11 cellular contexts compared by ENCODE assay signal in the genomic region with DNA sequence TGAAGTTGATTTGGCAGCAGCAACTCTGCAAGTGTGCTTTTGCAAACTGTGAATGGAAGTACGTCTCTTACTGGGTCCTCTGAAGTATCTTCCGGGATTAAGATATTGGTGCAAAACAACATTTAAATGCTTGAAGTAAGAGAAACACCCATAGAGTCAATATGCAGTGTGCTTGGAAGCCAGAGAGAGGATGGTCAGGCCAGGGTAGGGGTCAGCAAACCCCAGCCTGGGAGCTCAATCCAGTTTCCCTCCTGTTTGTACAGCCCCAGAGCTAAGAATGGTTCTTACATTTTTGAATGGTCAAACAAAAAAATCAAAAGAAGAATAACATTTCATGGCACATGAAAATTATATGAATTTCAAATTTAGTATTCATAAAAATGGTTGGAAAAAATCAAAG. TPM values are rescaled to one million over a fixed set of nuclear protein-coding genes. Genes with fewer than 3 reads are reported as not detected.
DNase-seq lines count a peak whose midpoint lies in the region; ATAC-seq and TF ChIP-seq lines count a peak whose summit lies in the region.
"Had no signal": no experiment of that assay in that cellular context is flagged by ENCODE, and none has a peak within 500 bp of the region (broad histone marks: within the 10 kb centered on the region; RNA-seq: fewer than 3 reads in every experiment).

No MANE protein-coding gene starts in this region.

- peaks cover 17% of the 10 kb centered on the region for H3K4me1 Mint-ChIP-seq in stimulated activated naive CD8-positive, alpha-beta T cell treated with anti-CD3 and anti-CD28 coated beads, Interleukin-15, Interleukin-2, amounts not matched to agents 100 ng/mL and 50 ng/mL, for 24 hours (ENCODE audit: low read depth)
- no peaks in the 10 kb centered on the region for H3K4me1 Mint-ChIP-seq in nephron progenitor cell

- H3K27ac Mint-ChIP-seq in stimulated activated naive CD8-positive, alpha-beta T cell treated with anti-CD3 and anti-CD28 coated beads, Interleukin-15, Interleukin-2, amounts not matched to agents 100 ng/mL and 50 ng/mL, for 24 hours = peak overlapping the region; percentile 54
- no peak overlapping the region for H3K27ac Mint-ChIP-seq in nephron progenitor cell

- H3K9me3 ChIP-seq in adipocyte (ENCODE audit: control insufficient read depth, low read length) = no peaks in the 10 kb centered on the region
- H3K9me3 ChIP-seq: testis had no signal

- peaks cover 5% of the 10 kb centered on the region for H3K4me1 ChIP-seq in adipocyte (ENCODE audit: control insufficient read depth, insufficient read depth, low read length)
- H3K4me1 ChIP-seq: testis had no signal

- no peak for TF ChIP-seq CTCF in nephron progenitor cell (IDR thresholded peaks at IDR 0.05)

- H3K27me3 Mint-ChIP-seq in stimulated activated naive CD8-positive, alpha-beta T cell treated with anti-CD3 and anti-CD28 coated beads, Interleukin-15, Interleukin-2, amounts not matched to agents 100 ng/mL and 50 ng/mL, for 24 hours = peaks cover 3% of the 10 kb centered on the region
- peaks cover 10% of the 10 kb centered on the region for H3K27me3 Mint-ChIP-seq in nephron progenitor cell (ENCODE audit: low read depth, poor library complexity)

- H3K27me3 ChIP-seq in adipocyte (replicated peaks; ENCODE audit: control insufficient read depth, insufficient read depth, low read length) = no peaks in the 10 kb centered on the region
- H3K27me3 ChIP-seq: testis had no signal

- peak overlapping the region; percentile 63 for H3K9ac ChIP-seq in adipocyte (ENCODE audit: low read length)

- H3K4me3 Mint-ChIP-seq in stimulated activated naive CD8-positive, alpha-beta T cell treated with anti-CD3 and anti-CD28 coated beads, Interleukin-15, Interleukin-2, amounts not matched to agents 100 ng/mL and 50 ng/mL, for 24 hours = peak overlapping the region; percentile 80
- H3K4me3 Mint-ChIP-seq in nephron progenitor cell = no peak overlapping the region

- no peak for ATAC-seq in stimulated activated naive CD8-positive, alpha-beta T cell treated with anti-CD3 and anti-CD28 coated beads, Interleukin-15, Interleukin-2, amounts not matched to agents 100 U/mL and 50 U/mL, for 24 hours
- no peak for ATAC-seq in GM21528 (IDR thresholded peaks at IDR 0.05; ENCODE audit: low FRiP score, unreplicated experiment)

- no peak for DNase-seq in stimulated activated naive CD8-positive, alpha-beta T cell treated with anti-CD3 and anti-CD28 coated beads, Interleukin-15, Interleukin-2, amounts not matched to agents 100 U/mL and 50 U/mL, for 24 hours
- no peak for DNase-seq in adipocyte (ENCODE audit: low read depth)
- DNase-seq in lung microvascular endothelial cell (ENCODE audit: low read depth in 2 of 2) = peak; percentile 20 to 25
- DNase-seq in NCI-H82 treated with DMSO at 0.1 percent for 48 hours (lab: John Stamatoyannopoulos, UW; ENCODE audit: unreplicated experiment) = no peak
- DNase-seq in NCI-H128 (lab: John Stamatoyannopoulos, UW; ENCODE audit: unreplicated experiment) = no peak
- DNase-seq in nephron progenitor cell = no peak
- DNase-seq: amniotic stem cell, testis had no signal

- no peaks in the 10 kb centered on the region for H3K9me3 Mint-ChIP-seq in stimulated activated naive CD8-positive, alpha-beta T cell treated with anti-CD3 and anti-CD28 coated beads, Interleukin-15, Interleukin-2, amounts not matched to agents 100 ng/mL and 50 ng/mL, for 24 hours
- H3K9me3 Mint-ChIP-seq in nephron progenitor cell = no peaks in the 10 kb centered on the region

- no peaks in the 10 kb centered on the region for H3K36me3 ChIP-seq in adipocyte (ENCODE audit: control insufficient read depth, insufficient read depth, low read length, severe bottlenecking)

- peak overlapping the region; percentile 78 for H3K4me3 ChIP-seq in adipocyte (ENCODE audit: low read length)
- H3K4me3 ChIP-seq: SK-N-MC, testis had no signal

- no peaks in the 10 kb centered on the region for H3K36me3 Mint-ChIP-seq in stimulated activated naive CD8-positive, alpha-beta T cell treated with anti-CD3 and anti-CD28 coated beads, Interleukin-15, Interleukin-2, amounts not matched to agents 100 ng/mL and 50 ng/mL, for 24 hours (ENCODE audit: low read depth)
- no peaks in the 10 kb centered on the region for H3K36me3 Mint-ChIP-seq in nephron progenitor cell (ENCODE audit: low read depth)

RNA-seq across cellular contexts. Expression of a gene that starts 13.5 kb away (rescaled TPM):
- 0.65 and 0.99 TPM in 2 replicates for total RNA-seq in lung microvascular endothelial cell

Comparison
In these comparisons a context has a peak if more than half of its experiments do, and no peak if none do; other contexts are left out.
1. DNase-seq: peak in lung microvascular endothelial cell (2 of 2); none in stimulated activated naive CD8-positive, alpha-beta T cell treated with anti-CD3 and anti-CD28 coated beads, Interleukin-15, Interleukin-2, amounts not matched to agents 100 U/mL and 50 U/mL, for 24 hours (single experiment), adipocyte (single experiment), NCI-H82 treated with DMSO at 0.1 percent for 48 hours (single experiment), NCI-H128 (single experiment) and nephron progenitor cell (single experiment).